8 cellular contexts compared by ENCODE assay signal in the genomic region with DNA sequence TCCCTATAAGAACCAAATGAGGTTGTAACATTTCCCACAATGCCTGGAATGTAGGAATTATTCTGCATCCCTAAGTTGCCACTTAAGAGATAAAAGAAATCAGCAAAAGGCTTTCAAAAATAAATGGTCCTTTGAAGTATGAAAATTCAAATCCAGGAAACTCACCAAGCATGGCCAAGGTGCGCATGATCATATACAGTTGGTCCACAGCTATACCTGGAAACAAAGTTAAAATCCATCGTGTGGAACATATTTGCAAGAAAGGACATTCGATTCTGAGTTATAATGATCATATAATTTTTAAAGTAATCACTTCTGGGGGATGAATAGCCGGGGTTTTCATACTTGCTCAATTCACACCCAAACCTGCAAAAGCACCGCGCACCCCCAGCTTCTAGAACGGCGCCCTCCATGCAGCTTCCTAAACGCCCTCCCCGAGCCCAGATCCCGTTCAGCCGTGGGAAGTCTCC. TPM values are rescaled to one million over a fixed set of nuclear protein-coding genes. Genes with fewer than 3 reads are reported as not detected.
DNase-seq lines count a peak whose midpoint lies in the region; ATAC-seq and TF ChIP-seq lines count a peak whose summit lies in the region.

No MANE protein-coding gene starts in this region.

- H3K4me2 ChIP-seq in HCT116 (ENCODE audit: low read length): peak overlapping the region; percentile 99
- peak overlapping the region; percentile 92 for H3K4me2 ChIP-seq in smooth muscle cell

- no peaks in the 10 kb centered on the region for H3K9me2 ChIP-seq in HCT116 (ENCODE audit: insufficient read depth)

- TF ChIP-seq CTCF in HCT116 (IDR thresholded peaks at IDR 0.05 in 2 of 3, conservative IDR thresholded peaks at IDR 0.05 in 1 of 3; ENCODE audit: borderline replicate concordance in 1 of 3, insufficient read depth in 1 of 3, low read depth in 2 of 3, low read length in 2 of 3): no peak
- no peak for TF ChIP-seq CTCF in WI38 (IDR thresholded peaks at IDR 0.05; ENCODE audit: low read depth, low read length)
- no peak for TF ChIP-seq CTCF in smooth muscle cell (IDR thresholded peaks at IDR 0.05; ENCODE audit: borderline replicate concordance, insufficient read depth, poor library complexity, severe bottlenecking)

- H3K27ac ChIP-seq in HCT116 (ENCODE audit: low read depth, low read length): peak overlapping the region; percentile 78
- peak overlapping the region; percentile 54 for H3K27ac ChIP-seq in right cardiac atrium (ENCODE audit: low read length)
- H3K27ac ChIP-seq in smooth muscle cell (ENCODE audit: low read depth): peak overlapping the region; percentile 92

- POLR2A ChIA-PET in HCT116 (lab: Charles Lee): interaction anchor here (3.7 kb wide), 1 partner anchor 10 kb away, joined by 40 read pairs; no protein-coding TSS in a partner anchor

- H3K79me2 ChIP-seq in HCT116 (ENCODE audit: insufficient read depth, low read length): peaks cover 46% of the 10 kb centered on the region
- H3K79me2 ChIP-seq in smooth muscle cell (ENCODE audit: low read depth): peaks cover 48% of the 10 kb centered on the region

- H3K9ac ChIP-seq in HCT116 (ENCODE audit: low read length) (peak overlapping the region; percentile 96), smooth muscle cell (ENCODE audit: low read depth) (peak overlapping the region; percentile 88)

- H3K9me3 ChIP-seq in HCT116 (ENCODE audit: control insufficient read depth in 1 of 2, insufficient read depth in 1 of 2, low read depth in 1 of 2, low read length in 2 of 2) (no peaks in the 10 kb centered on the region), right cardiac atrium (ENCODE audit: control insufficient read depth, low read length) (no peaks in the 10 kb centered on the region), smooth muscle cell (replicated peaks; ENCODE audit: low read depth) (no peaks in the 10 kb centered on the region)

- no peak for TF ChIP-seq RAD21 in HCT116 (IDR thresholded peaks at IDR 0.05; ENCODE audit: low read depth)

- RAD21 ChIA-PET in HCT116 (lab: Charles Lee; ENCODE audit: low non-redundant PET in 1 of 2, low total read pairs in 2 of 2, uncharacterized antibody in 2 of 2, unreplicated experiment in 2 of 2): no interaction called here

- DNase-seq in HCT116 (ENCODE audit: low read depth, low spot score): no peak
- no peak for DNase-seq in right cardiac atrium
- no peak for DNase-seq in smooth muscle cell (lab: John Stamatoyannopoulos, UW; ENCODE audit: unreplicated experiment)
- DNase-seq in D341Med (ENCODE audit: low spot score): no peak
- DNase-seq in EL: no peak
- DNase-seq in retina: no peak
- no peak for DNase-seq in CD1c-positive myeloid dendritic cell (ENCODE audit: extremely low spot score)

- peaks cover 15 to 20% of the 10 kb centered on the region in 2 experiments; a peak in 3 of 4 replicates for H3K36me3 ChIP-seq in HCT116 (ENCODE audit: control insufficient read depth in 1 of 2, insufficient read depth in 2 of 2, low read length in 2 of 2)
- H3K36me3 ChIP-seq in smooth muscle cell (ENCODE audit: low read depth): no peaks in the 10 kb centered on the region

- TSS peak; percentile 72 for BruUV-seq in HCT116 (replicated peaks; lab: Mats Ljungman, UMichigan)

- no peak for TF ChIP-seq POLR2A in HCT116 (IDR thresholded peaks at IDR 0.05; ENCODE audit: borderline replicate concordance, extremely low read depth, insufficient read depth, insufficient read length)

- H3K4me3 ChIP-seq in HCT116 (replicated peaks in 1 of 2; ENCODE audit: low read depth in 1 of 2, low read length in 2 of 2): peak overlapping the region; percentile 83 to 84
- peak overlapping the region; percentile 76 for H3K4me3 ChIP-seq in WI38 (ENCODE audit: low read depth, low read length)
- H3K4me3 ChIP-seq in right cardiac atrium (ENCODE audit: low read length): peak overlapping the region; percentile 66
- peak overlapping the region; percentile 82 for H3K4me3 ChIP-seq in smooth muscle cell

- CTCF ChIA-PET in HCT116 (lab: Charles Lee): no interaction called here

- peaks cover 15% of the 10 kb centered on the region for H3F3A ChIP-seq in smooth muscle cell (ENCODE audit: low read depth)

- H2AFZ ChIP-seq in HCT116 (ENCODE audit: low read depth, low read length, poor library complexity, severe bottlenecking) (no peak overlapping the region), smooth muscle cell (ENCODE audit: low read depth) (peak overlapping the region; percentile 40)

- ATAC-seq in HCT116 (no peak), right cardiac atrium (no peak)

- H3K27me3 ChIP-seq in HCT116 (ENCODE audit: insufficient read depth, low read length): no peaks in the 10 kb centered on the region
- no peaks in the 10 kb centered on the region for H3K27me3 ChIP-seq in right cardiac atrium (ENCODE audit: control insufficient read depth, insufficient read depth)
- no peaks in the 10 kb centered on the region for H3K27me3 ChIP-seq in smooth muscle cell (ENCODE audit: low read depth)

- H4K20me1 ChIP-seq in HCT116 (ENCODE audit: insufficient read depth) (peaks cover 4% of the 10 kb centered on the region; the same call in 1 of the 2 replicates), smooth muscle cell (ENCODE audit: low read depth) (peaks cover 17% of the 10 kb centered on the region)

- WGBS in right cardiac atrium: 5% methylated on average over 12 of the region's 12 CpGs
- 10% methylated on average over 12 of the region's 12 CpGs for WGBS in smooth muscle cell (ENCODE audit: low lambda C conversion rate)

- intact Hi-C loops in HCT116 (cut with micrococcal nuclease): loop anchor here (5.0 kb wide), 1 partner anchor 88 kb away; the partner anchor contains the start of gene NAXD
- intact Hi-C loops in right cardiac atrium (cut with DNase I): no loop called here

- H3K4me1 ChIP-seq in HCT116 (ENCODE audit: control insufficient read depth in 1 of 2, insufficient read depth in 2 of 2, low read length in 2 of 2) (peaks cover 17 to 36% of the 10 kb centered on the region in 2 experiments), right cardiac atrium (ENCODE audit: control insufficient read depth, insufficient read depth, low read length) (peaks cover 12% of the 10 kb centered on the region), smooth muscle cell (ENCODE audit: low read depth) (peaks cover 9% of the 10 kb centered on the region)

TF ChIP-seq in HCT116, 20 proteins besides CTCF, POLR2A, EP300 and RAD21:
- TF ChIP-seq SP1 (IDR thresholded peaks at IDR 0.05; ENCODE audit: low read depth): no peak
- no peak for TF ChIP-seq EZH2phosphoT487 (IDR thresholded peaks at IDR 0.05; ENCODE audit: borderline replicate concordance)
- TF ChIP-seq CBX3 (IDR thresholded peaks at IDR 0.05; ENCODE audit: low read depth): no peak
- TF ChIP-seq FOSL1 (IDR thresholded peaks at IDR 0.05; ENCODE audit: low read depth): no peak
- no peak for TF ChIP-seq ZNF274 (IDR thresholded peaks at IDR 0.05; ENCODE audit: low read depth, low read length)
- no peak for TF ChIP-seq YY1 (IDR thresholded peaks at IDR 0.05; ENCODE audit: extremely low read depth, insufficient replicate concordance, low read depth, low read length)
- TF ChIP-seq SRF (IDR thresholded peaks at IDR 0.05; ENCODE audit: low read depth): no peak
- no peak for TF ChIP-seq ZFX (IDR thresholded peaks at IDR 0.05)
- no peak for TF ChIP-seq REST (IDR thresholded peaks at IDR 0.05; ENCODE audit: low read depth)

RNA-seq across cellular contexts. Expression of gene CARS2, which starts 0.5 kb away (rescaled TPM):
- 52.9 TPM for total RNA-seq in HCT116 (2021; ENCODE audit: unreplicated experiment)
- polyA plus RNA-seq in HCT116 (2012): 26.7 and 36.1 TPM in 2 replicates
- total RNA-seq in right cardiac atrium: 10 to 100 TPM; 36.5 to 50.2 (median 37.4) TPM
- polyA plus RNA-seq in right cardiac atrium: 51.0 TPM
- 37.5 and 276 TPM in 2 replicates for total RNA-seq in smooth muscle cell
- polyA plus RNA-seq in smooth muscle cell: 71.7 and 82.9 TPM in 2 replicates

RNA-seq across cellular contexts. Expression of gene ING1, which starts 8.1 kb away (rescaled TPM):
- total RNA-seq in HCT116 (2021; ENCODE audit: unreplicated experiment) (27.0 TPM), right cardiac atrium (1 to 10 TPM; 6.2 to 8.7 (median 7.7) TPM), smooth muscle cell (11.9 and 13.8 TPM in 2 replicates)
- 39.5 and 56.8 TPM in 2 replicates for polyA plus RNA-seq in HCT116 (2012)
- polyA plus RNA-seq in right cardiac atrium (6.6 TPM), smooth muscle cell (29.3 and 29.9 TPM in 2 replicates)
